Comparison of ENCODE assay signal across 9 cellular contexts in the genomic region with DNA sequence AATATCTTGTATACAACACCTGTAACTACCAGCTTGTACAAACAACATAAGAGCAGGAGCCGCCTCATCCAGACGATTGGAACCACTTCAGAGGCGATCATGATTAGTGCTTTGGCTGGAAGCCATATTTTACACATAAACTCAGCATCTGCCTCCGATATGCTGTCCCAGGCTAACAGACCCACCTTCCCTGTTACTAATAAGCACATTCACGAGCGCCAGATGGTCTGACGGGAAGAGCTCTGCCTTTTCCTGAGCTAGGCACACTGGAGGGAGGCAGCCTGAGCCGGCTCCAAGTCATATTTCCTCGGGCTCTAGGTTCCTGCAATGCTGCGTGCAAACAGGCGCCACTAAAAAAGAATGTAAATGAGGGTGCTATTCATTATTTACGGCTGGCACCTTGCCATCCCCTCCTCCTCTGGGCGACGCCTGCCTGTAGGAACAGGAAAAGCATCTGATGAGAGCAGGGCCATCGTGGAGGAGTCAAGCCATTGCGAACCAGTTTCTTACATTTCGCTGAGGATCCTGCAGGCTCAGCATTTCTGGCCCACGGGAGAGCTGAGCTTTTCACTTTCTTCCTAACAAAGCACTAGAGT.
A peak's percentile ranks its signal among the peaks of the same experiment; 100 is the strongest.
DNase-seq lines count a peak whose midpoint lies in the region; ATAC-seq and TF ChIP-seq lines count a peak whose summit lies in the region.
"Had no signal": no experiment of that assay in that cellular context is flagged by ENCODE, and none has a peak within 500 bp of the region (broad histone marks: within the 10 kb centered on the region; RNA-seq: fewer than 3 reads in every experiment).

No MANE protein-coding gene starts in this region.

- intact Hi-C loops in right cardiac atrium (cut with DNase I) = no loop called here

- H3K27ac ChIP-seq in right cardiac atrium (ENCODE audit: low read length) = no peak overlapping the region

- ATAC-seq in right cardiac atrium (peak in 1 of 2 donors; percentile 79), HG02973 (IDR thresholded peaks at IDR 0.05; ENCODE audit: unreplicated experiment) (no peak), GM18517 (IDR thresholded peaks at IDR 0.05; ENCODE audit: unreplicated experiment) (no peak)

- no peak overlapping the region for H3K4me3 ChIP-seq in AG10803 (ENCODE audit: low read length)
- H3K4me3 ChIP-seq in right cardiac atrium (ENCODE audit: low read length) = no peak overlapping the region

- WGBS in right cardiac atrium = 36% methylated on average over 18 of the region's 18 CpGs

- H3K27me3 ChIP-seq in right cardiac atrium (ENCODE audit: control insufficient read depth, insufficient read depth) = peaks cover 2% of the 10 kb centered on the region

- H3K4me1 ChIP-seq in right cardiac atrium (ENCODE audit: control insufficient read depth, insufficient read depth, low read length) = no peaks in the 10 kb centered on the region

- DNase-seq in AG10803 (ENCODE audit: low read depth) (peak; percentile 26), NCI-H128 (lab: John Stamatoyannopoulos, UW; ENCODE audit: unreplicated experiment) (peak; percentile 86), SK-N-DZ (ENCODE audit: low spot score) (peak; percentile 21), right cardiac atrium (peak; percentile 17 to 63 (median 33)), amniotic stem cell (lab: John Stamatoyannopoulos, UW) (no peak)
- DNase-seq in activated naive CD4-positive, alpha-beta T cell (lab: John Stamatoyannopoulos, UW) = no peak
- DNase-seq: stimulated activated CD4-positive, alpha-beta T cell treated with anti-CD3 and anti-CD28 coated beads, Interleukin-1b, Interleukin-23, amount 100 ng/mL, for 48 hours had no signal

- H3K9me3 ChIP-seq in right cardiac atrium (ENCODE audit: control insufficient read depth, low read length) = no peaks in the 10 kb centered on the region

- peak; percentile 29 for TF ChIP-seq CTCF in AG10803 (conservative IDR thresholded peaks at IDR 0.05; ENCODE audit: low read length)

Comparison
In these comparisons a context has a peak if more than half of its experiments do, and no peak if none do; other contexts are left out.
1. DNase-seq: peak in AG10803 (single experiment), NCI-H128 (single experiment), SK-N-DZ (single experiment) and right cardiac atrium (3 of 3); none in activated naive CD4-positive, alpha-beta T cell (0 of 4) and amniotic stem cell (single experiment).